In genomic region chr1:27644369-27645070, GRCh38 we compare ENCODE assay signal across 11 cellular contexts. TPM values are rescaled to one million over a fixed set of nuclear protein-coding genes. Genes with fewer than 3 reads are reported as not detected.
"Had no signal": no experiment of that assay in that cellular context is flagged by ENCODE, and none has a peak within 500 bp of the region (broad histone marks: within the 10 kb centered on the region; RNA-seq: fewer than 3 reads in every experiment).

No MANE protein-coding gene starts in this region.

- H3K4me3 Mint-ChIP-seq: activated CD8-positive, alpha-beta memory T cell treated with anti-CD3 and anti-CD28 coated beads, Interleukin-2, amount 10 ng/mL, durations not matched to agents 7 days and 5 days; activated T-cell treated with anti-CD3 and anti-CD28 coated beads, Interleukin-2, amount 50 U/mL, for 4 hours; nephron had no signal

- H3K9me3 Mint-ChIP-seq: activated naive CD4-positive, alpha-beta T cell treated with anti-CD3 and anti-CD28 coated beads, Interleukin-2, amount 50 U/mL, for 72 hours; activated T-cell treated with anti-CD3 and anti-CD28 coated beads, Interleukin-2, amount 50 U/mL, for 4 hours; nephron had no signal

- H3K27me3 Mint-ChIP-seq: activated CD8-positive, alpha-beta memory T cell treated with anti-CD3 and anti-CD28 coated beads, Interleukin-2, amount 10 ng/mL, durations not matched to agents 7 days and 5 days had no signal

- H3K36me3 Mint-ChIP-seq: activated CD8-positive, alpha-beta memory T cell treated with anti-CD3 and anti-CD28 coated beads, Interleukin-2, amount 10 ng/mL, durations not matched to agents 7 days and 5 days; activated naive CD4-positive, alpha-beta T cell treated with anti-CD3 and anti-CD28 coated beads, Interleukin-2, amount 50 U/mL, for 72 hours had no signal

- H3K9me3 ChIP-seq: ovary, testis, upper lobe of right lung had no signal

- H3K36me3 ChIP-seq: ovary, upper lobe of right lung had no signal

- H3K4me1 Mint-ChIP-seq: nephron had no signal

- H3K27ac ChIP-seq: foreskin keratinocyte, ovary, testis, upper lobe of right lung had no signal

- H3K27ac Mint-ChIP-seq: activated CD8-positive, alpha-beta memory T cell treated with anti-CD3 and anti-CD28 coated beads, Interleukin-2, amount 10 ng/mL, durations not matched to agents 7 days and 5 days; nephron had no signal

- DNase-seq: foreskin keratinocyte, ovary, upper lobe of right lung had no signal

- FAIRE-seq: bronchial epithelial cell had no signal

- H3K4me3 ChIP-seq: lung, ovary, testis, upper lobe of right lung had no signal

- H3K27me3 ChIP-seq: foreskin keratinocyte, ovary, testis, upper lobe of right lung had no signal

RNA-seq across cellular contexts. Expression of gene FGR, which starts 9.5 kb away (rescaled TPM):
- total RNA-seq: endothelial cell of umbilical vein, foreskin keratinocyte had no signal
